ENCODE assay signal across 16 cellular contexts in genomic region chr2:135773917-135774316, GRCh38. TPM values are rescaled to one million over a fixed set of nuclear protein-coding genes. Genes with fewer than 3 reads are reported as not detected.
DNase-seq lines count a peak whose midpoint lies in the region; TF ChIP-seq lines count a peak whose summit lies in the region.
"Had no signal": no experiment of that assay in that cellular context is flagged by ENCODE, and none has a peak within 500 bp of the region (broad histone marks: within the 10 kb centered on the region; RNA-seq: fewer than 3 reads in every experiment).

No MANE protein-coding gene starts in this region.

- H3K36me3 ChIP-seq in brain microvascular endothelial cell (replicated peaks) (peaks cover 56% of the 10 kb centered on the region), neutrophil (peaks cover 98% of the 10 kb centered on the region)

- no peak overlapping the region for H3K9ac ChIP-seq in H9 (ENCODE audit: extremely low read depth, insufficient read length, low read length)

- no peak overlapping the region for H2BK5ac ChIP-seq in H9 (ENCODE audit: insufficient read length, low read length)

- H3K4me2 ChIP-seq in H9 (ENCODE audit: insufficient read depth, insufficient read length, low read length): no peak overlapping the region

- no peak for TF ChIP-seq CTCF in brain microvascular endothelial cell (IDR thresholded peaks at IDR 0.05; ENCODE audit: low read depth, low read length, missing control alignments)
- TF ChIP-seq CTCF in neutrophil (IDR thresholded peaks at IDR 0.05): no peak
- no peak for TF ChIP-seq CTCF in H9 (conservative IDR thresholded peaks at IDR 0.05)

- no peak overlapping the region for H3K14ac ChIP-seq in H9 (ENCODE audit: insufficient read depth, low read length)

- H3K4me3 ChIP-seq in brain microvascular endothelial cell (ENCODE audit: low read depth, low read length) (no peak overlapping the region), neutrophil (ENCODE audit: low read depth in 1 of 2, low read length in 1 of 2) (no peak overlapping the region)
- H3K4me3 ChIP-seq: Peyer's patch, suprapubic skin had no signal

- no peak overlapping the region for H4K91ac ChIP-seq in H9 (ENCODE audit: insufficient read length, low read depth, low read length)

- H3K27me3 Mint-ChIP-seq in H9 (ENCODE audit: low read depth): no peaks in the 10 kb centered on the region

- H2BK15ac ChIP-seq in H9 (ENCODE audit: low read depth, low read length): no peak overlapping the region

- no peak overlapping the region for H3K18ac ChIP-seq in H9 (ENCODE audit: insufficient read length, low read depth, low read length)

- no peak overlapping the region for H2BK120ac ChIP-seq in H9 (ENCODE audit: low read depth, low read length, poor library complexity, severe bottlenecking)

- H3K27me3 ChIP-seq in brain microvascular endothelial cell (replicated peaks) (no peaks in the 10 kb centered on the region), neutrophil (no peaks in the 10 kb centered on the region), H9 (ENCODE audit: insufficient read depth, low read length) (no peaks in the 10 kb centered on the region)
- H3K27me3 ChIP-seq: Peyer's patch, suprapubic skin had no signal

- H3K23ac ChIP-seq in H9 (ENCODE audit: insufficient read length, low read depth, low read length): no peak overlapping the region

- DNase-seq in SKM-1 treated with dmso at 0.1 percent for 144 hours (lab: John Stamatoyannopoulos, UW; ENCODE audit: unreplicated experiment) (peak; percentile 41), SKM-1 (lab: John Stamatoyannopoulos, UW; ENCODE audit: unreplicated experiment) (no peak), NCI-H226 (peak; percentile 44), brain microvascular endothelial cell (no peak), NCI-H2171 treated with DMSO at 0.1 percent for 48 hours (lab: John Stamatoyannopoulos, UW) (no peak), H9 (no peak)
- no peak for DNase-seq in activated effector memory CD4-positive, alpha-beta T cell treated with anti-CD3 and anti-CD28 coated beads, Interleukin-2, amount 50 U/mL, for 16 hours
- DNase-seq: activated CD4-positive, alpha-beta T cell treated with anti-CD3 and anti-CD28 coated beads, Interleukin-2, amount 50 U/mL, for 48 hours; activated naive CD4-positive, alpha-beta T cell treated with anti-CD3 and anti-CD28 coated beads, Interleukin-2, amount 50 U/mL, for 16 hours; Caco-2; cortex of kidney; midbrain; NCI-H446; Peyer's patch had no signal

- no peak overlapping the region for H2BK20ac ChIP-seq in H9 (ENCODE audit: low read depth, low read length, poor library complexity, severe bottlenecking)

- H2BK12ac ChIP-seq in H9 (ENCODE audit: insufficient read length, low read depth, low read length): no peak overlapping the region

- in situ Hi-C loops in brain microvascular endothelial cell (cut with HindIII; ENCODE audit: low pct_ligation_motif_present, low sequenced_read_pairs): no loop called here

- H3K56ac ChIP-seq in H9 (ENCODE audit: insufficient read length, low read depth, low read length): no peak overlapping the region

- no peaks in the 10 kb centered on the region for H3K79me2 ChIP-seq in H9 (ENCODE audit: insufficient read depth, low read length)

- H2AFZ ChIP-seq in H9 (ENCODE audit: low read length): no peak overlapping the region

- H3K27ac Mint-ChIP-seq in H9: no peak overlapping the region

- H4K5ac ChIP-seq in H9 (ENCODE audit: insufficient read length, low read depth, low read length): no peak overlapping the region

- peak overlapping the region; percentile 34 for H3K27ac ChIP-seq in brain microvascular endothelial cell
- peak overlapping the region; percentile 20 for H3K27ac ChIP-seq in neutrophil
- no peak overlapping the region for H3K27ac ChIP-seq in H9 (ENCODE audit: insufficient read length, low read depth, low read length)
- H3K27ac ChIP-seq: Peyer's patch, suprapubic skin had no signal

- no peaks in the 10 kb centered on the region for H3K79me1 ChIP-seq in H9 (ENCODE audit: insufficient read depth, low read depth, low read length, poor library complexity, severe bottlenecking)

- H3K4me1 Mint-ChIP-seq in H9: no peaks in the 10 kb centered on the region

- H2AK5ac ChIP-seq in H9 (ENCODE audit: insufficient read length, low read length): no peak overlapping the region

- H3K23me2 ChIP-seq in H9 (ENCODE audit: insufficient read length, low read depth, low read length, poor library complexity, severe bottlenecking): no peaks in the 10 kb centered on the region

- H3K9me3 ChIP-seq in neutrophil (no peaks in the 10 kb centered on the region), H9 (ENCODE audit: control insufficient read depth, low read depth, low read length) (no peaks in the 10 kb centered on the region)
- H3K9me3 ChIP-seq: Caco-2, Peyer's patch, suprapubic skin had no signal

- H3K4me1 ChIP-seq in neutrophil (ENCODE audit: control insufficient read depth in 1 of 2, insufficient read depth in 1 of 2, low read depth in 1 of 2, low read length in 1 of 2): no peaks in the 10 kb centered on the region
- H3K4me1 ChIP-seq in H9 (ENCODE audit: insufficient read depth, low read length): no peaks in the 10 kb centered on the region
- H3K4me1 ChIP-seq: Caco-2, Peyer's patch, suprapubic skin had no signal

- no peak overlapping the region for H4K8ac ChIP-seq in H9 (replicated peaks; ENCODE audit: insufficient read length, low read depth, low read length)

- H3K4me3 Mint-ChIP-seq in H9: no peak overlapping the region

- H4K20me1 ChIP-seq in H9 (ENCODE audit: control insufficient read depth, insufficient read depth, insufficient read length): no peaks in the 10 kb centered on the region

- H3K36me3 Mint-ChIP-seq in H9 (ENCODE audit: insufficient read depth in 1 of 3, low read depth in 3 of 3): peaks cover 42 to 95% (median 84%) of the 10 kb centered on the region in 3 experiments; a peak in 6 of 7 replicates

- H3T11ph ChIP-seq in H9 (ENCODE audit: low read length): no peak overlapping the region

- no peaks in the 10 kb centered on the region for H3K9me3 Mint-ChIP-seq in H9

- no peak overlapping the region for H3K4ac ChIP-seq in H9 (ENCODE audit: low read depth, low read length)

RNA-seq across cellular contexts. Expression of gene UBXN4, which starts 32.3 kb away (rescaled TPM):
- 65.4 and 71.2 TPM in 2 replicates for total RNA-seq in H9 (2021)

Comparison
In these comparisons a context has a peak if more than half of its experiments do, and no peak if none do; other contexts are left out.
1. DNase-seq: peak in SKM-1 treated with dmso at 0.1 percent for 144 hours (single experiment) and NCI-H226 (single experiment); none in SKM-1 (single experiment), brain microvascular endothelial cell (single experiment), NCI-H2171 treated with DMSO at 0.1 percent for 48 hours (single experiment), activated effector memory CD4-positive, alpha-beta T cell treated with anti-CD3 and anti-CD28 coated beads, Interleukin-2, amount 50 U/mL, for 16 hours (single experiment) and H9 (single experiment).